Comparison of ENCODE assay signal across 23 cellular contexts in the genomic region with DNA sequence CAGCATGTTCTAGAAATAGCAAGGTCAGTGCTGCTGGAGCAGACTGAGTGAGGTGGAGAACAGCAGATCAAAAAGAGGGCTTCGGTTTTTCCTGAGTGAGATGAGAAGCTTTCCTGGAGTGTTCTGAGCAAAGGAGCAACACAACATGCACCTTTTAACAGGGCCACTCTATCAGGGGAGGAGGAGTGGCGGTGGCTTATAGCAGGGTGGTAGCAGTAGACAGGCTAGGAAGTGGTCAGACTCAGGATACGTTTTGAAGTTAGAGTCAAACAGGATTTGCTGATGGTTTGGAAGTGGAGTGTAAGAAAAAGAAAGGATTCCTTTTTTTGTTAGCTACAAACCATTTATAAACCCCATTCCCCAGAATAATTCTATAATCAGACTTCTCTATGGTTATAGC. TPM values are rescaled to one million over a fixed set of nuclear protein-coding genes. Genes with fewer than 3 reads are reported as not detected.
DNase-seq lines count a peak whose midpoint lies in the region; ATAC-seq and TF ChIP-seq lines count a peak whose summit lies in the region.
"Had no signal": no experiment of that assay in that cellular context is flagged by ENCODE, and none has a peak within 500 bp of the region (broad histone marks: within the 10 kb centered on the region; RNA-seq: fewer than 3 reads in every experiment).

No MANE protein-coding gene starts in this region.

- peaks cover 10% of the 10 kb centered on the region for H3K4me1 Mint-ChIP-seq in activated CD4-positive, alpha-beta T cell treated with anti-CD3 and anti-CD28 coated beads, Interleukin-2, amount 10 ng/mL, durations not matched to agents 24 days and 14 days
- peaks cover 14% of the 10 kb centered on the region for H3K4me1 Mint-ChIP-seq in activated naive CD4-positive, alpha-beta T cell treated with anti-CD3 and anti-CD28 coated beads, Interleukin-2, amount 10 ng/mL, durations not matched to agents 7 days and 5 days
- peaks cover 7% of the 10 kb centered on the region for H3K4me1 Mint-ChIP-seq in activated T-helper 17 cell treated with anti-CD3 and anti-CD28 coated beads, Interleukin-2, amount 50 U/mL, for 72 hours
- H3K4me1 Mint-ChIP-seq in stimulated activated memory B cell treated with anti-CD40 and anti-IgM and Interleukin-4, amounts not matched to agents 10 μg/mL and 1 μg/mL and 100 μg/mL, for 72 hours: no peaks in the 10 kb centered on the region
- H3K4me1 Mint-ChIP-seq in endothelial cell (ENCODE audit: unreplicated experiment): no peaks in the 10 kb centered on the region

- H3K27me3 Mint-ChIP-seq in activated CD4-positive, alpha-beta T cell treated with anti-CD3 and anti-CD28 coated beads, Interleukin-2, amount 10 ng/mL, durations not matched to agents 24 days and 14 days: no peaks in the 10 kb centered on the region
- no peaks in the 10 kb centered on the region for H3K27me3 Mint-ChIP-seq in activated naive CD4-positive, alpha-beta T cell treated with anti-CD3 and anti-CD28 coated beads, Interleukin-2, amount 10 ng/mL, durations not matched to agents 7 days and 5 days
- H3K27me3 Mint-ChIP-seq in activated T-helper 17 cell treated with anti-CD3 and anti-CD28 coated beads, Interleukin-2, amount 50 U/mL, for 72 hours: no peaks in the 10 kb centered on the region
- H3K27me3 Mint-ChIP-seq in stimulated activated memory B cell treated with anti-CD40 and anti-IgM and Interleukin-4, amounts not matched to agents 10 μg/mL and 1 μg/mL and 100 μg/mL, for 72 hours: no peaks in the 10 kb centered on the region
- H3K27me3 Mint-ChIP-seq in endothelial cell (ENCODE audit: unreplicated experiment): peaks cover 1% of the 10 kb centered on the region

- no peaks in the 10 kb centered on the region for H3K9me3 Mint-ChIP-seq in activated CD4-positive, alpha-beta T cell treated with anti-CD3 and anti-CD28 coated beads, Interleukin-2, amount 10 ng/mL, durations not matched to agents 24 days and 14 days
- H3K9me3 Mint-ChIP-seq in activated naive CD4-positive, alpha-beta T cell treated with anti-CD3 and anti-CD28 coated beads, Interleukin-2, amount 10 ng/mL, durations not matched to agents 7 days and 5 days: no peaks in the 10 kb centered on the region
- H3K9me3 Mint-ChIP-seq in activated naive CD4-positive, alpha-beta T cell treated with anti-CD3 and anti-CD28 coated beads, Interleukin-2, amount 50 U/mL, for 72 hours: no peaks in the 10 kb centered on the region
- no peaks in the 10 kb centered on the region for H3K9me3 Mint-ChIP-seq in activated T-helper 17 cell treated with anti-CD3 and anti-CD28 coated beads, Interleukin-2, amount 50 U/mL, for 72 hours
- H3K9me3 Mint-ChIP-seq in stimulated activated memory B cell treated with anti-CD40 and anti-IgM and Interleukin-4, amounts not matched to agents 10 μg/mL and 1 μg/mL and 100 μg/mL, for 72 hours: no peaks in the 10 kb centered on the region
- H3K9me3 Mint-ChIP-seq in endothelial cell (ENCODE audit: unreplicated experiment): no peaks in the 10 kb centered on the region

- CTCF ChIA-PET in activated naive CD4-positive, alpha-beta T cell treated with anti-CD3 and anti-CD28 coated beads, Interleukin-2, amount 10 ng/mL, durations not matched to agents 7 days and 5 days (lab: Charles Lee): interaction anchor here (0.8 to 6.0 kb wide), 2 partner anchors 64 to 165 kb away, joined by 5 to 46 read pairs; no protein-coding TSS in a partner anchor

- intact Hi-C loops in activated CD4-positive, alpha-beta T cell treated with anti-CD3 and anti-CD28 coated beads, Interleukin-2, amount 10 ng/mL, durations not matched to agents 24 days and 14 days (cut with micrococcal nuclease): no loop called here

- ATAC-seq in activated naive CD4-positive, alpha-beta T cell treated with anti-CD3 and anti-CD28 coated beads, Interleukin-2, amount 50 U/mL, for 72 hours: no peak
- no peak for ATAC-seq in activated T-helper 17 cell treated with anti-CD3 and anti-CD28 coated beads, Interleukin-2, amount 50 U/mL, for 72 hours (replicated peaks)
- no peak for ATAC-seq in stimulated activated memory B cell treated with anti-CD40 and anti-IgM and Interleukin-4, amounts not matched to agents 10 μg/mL and 1 μg/mL and 100 μg/mL, for 72 hours
- no peak for ATAC-seq in GM21447 (IDR thresholded peaks at IDR 0.05; ENCODE audit: unreplicated experiment)

- peak overlapping the region; percentile 42 for H3K27ac Mint-ChIP-seq in activated CD4-positive, alpha-beta T cell treated with anti-CD3 and anti-CD28 coated beads, Interleukin-2, amount 10 ng/mL, durations not matched to agents 24 days and 14 days
- peak overlapping the region; percentile 69 for H3K27ac Mint-ChIP-seq in activated naive CD4-positive, alpha-beta T cell treated with anti-CD3 and anti-CD28 coated beads, Interleukin-2, amount 10 ng/mL, durations not matched to agents 7 days and 5 days
- peak overlapping the region in 1 of 2 donors; percentile 85 for H3K27ac Mint-ChIP-seq in activated naive CD4-positive, alpha-beta T cell treated with anti-CD3 and anti-CD28 coated beads, Interleukin-2, amount 50 U/mL, for 72 hours
- H3K27ac Mint-ChIP-seq in activated T-helper 17 cell treated with anti-CD3 and anti-CD28 coated beads, Interleukin-2, amount 50 U/mL, for 72 hours: peak overlapping the region; percentile 71
- peak overlapping the region; percentile 9 for H3K27ac Mint-ChIP-seq in stimulated activated memory B cell treated with anti-CD40 and anti-IgM and Interleukin-4, amounts not matched to agents 10 μg/mL and 1 μg/mL and 100 μg/mL, for 72 hours
- no peak overlapping the region for H3K27ac Mint-ChIP-seq in endothelial cell (ENCODE audit: unreplicated experiment)

- peaks cover 43% of the 10 kb centered on the region for H3K36me3 Mint-ChIP-seq in activated CD4-positive, alpha-beta T cell treated with anti-CD3 and anti-CD28 coated beads, Interleukin-2, amount 10 ng/mL, durations not matched to agents 24 days and 14 days (ENCODE audit: low read depth)
- peaks cover 37% of the 10 kb centered on the region for H3K36me3 Mint-ChIP-seq in activated naive CD4-positive, alpha-beta T cell treated with anti-CD3 and anti-CD28 coated beads, Interleukin-2, amount 10 ng/mL, durations not matched to agents 7 days and 5 days
- peaks cover 6 to 10% of the 10 kb centered on the region in 2 donors for H3K36me3 Mint-ChIP-seq in activated naive CD4-positive, alpha-beta T cell treated with anti-CD3 and anti-CD28 coated beads, Interleukin-2, amount 50 U/mL, for 72 hours
- peaks cover 96% of the 10 kb centered on the region for H3K36me3 Mint-ChIP-seq in activated T-helper 17 cell treated with anti-CD3 and anti-CD28 coated beads, Interleukin-2, amount 50 U/mL, for 72 hours (ENCODE audit: low read depth)
- peaks cover 47% of the 10 kb centered on the region for H3K36me3 Mint-ChIP-seq in stimulated activated memory B cell treated with anti-CD40 and anti-IgM and Interleukin-4, amounts not matched to agents 10 μg/mL and 1 μg/mL and 100 μg/mL, for 72 hours
- H3K36me3 Mint-ChIP-seq in endothelial cell (ENCODE audit: low read depth, unreplicated experiment): peaks cover 12% of the 10 kb centered on the region

- no peak for TF ChIP-seq CTCF in endothelial cell (IDR thresholded peaks at IDR 0.05; ENCODE audit: unreplicated experiment)

- H3K4me3 Mint-ChIP-seq in activated CD4-positive, alpha-beta T cell treated with anti-CD3 and anti-CD28 coated beads, Interleukin-2, amount 10 ng/mL, durations not matched to agents 24 days and 14 days: no peak overlapping the region
- H3K4me3 Mint-ChIP-seq in activated naive CD4-positive, alpha-beta T cell treated with anti-CD3 and anti-CD28 coated beads, Interleukin-2, amount 10 ng/mL, durations not matched to agents 7 days and 5 days: no peak overlapping the region
- H3K4me3 Mint-ChIP-seq in activated T-helper 17 cell treated with anti-CD3 and anti-CD28 coated beads, Interleukin-2, amount 50 U/mL, for 72 hours: no peak overlapping the region
- H3K4me3 Mint-ChIP-seq in stimulated activated memory B cell treated with anti-CD40 and anti-IgM and Interleukin-4, amounts not matched to agents 10 μg/mL and 1 μg/mL and 100 μg/mL, for 72 hours: no peak overlapping the region
- no peak overlapping the region for H3K4me3 Mint-ChIP-seq in endothelial cell (ENCODE audit: unreplicated experiment)

- no peak for DNase-seq in activated CD4-positive, alpha-beta T cell treated with anti-CD3 and anti-CD28 coated beads, Interleukin-2, amount 10 ng/mL, durations not matched to agents 24 days and 14 days
- no peak for DNase-seq in activated CD4-positive, alpha-beta T cell treated with anti-CD3 and anti-CD28 coated beads for 1 hour
- DNase-seq in activated naive CD4-positive, alpha-beta T cell treated with anti-CD3 and anti-CD28 coated beads, Interleukin-2, amount 10 ng/mL, durations not matched to agents 7 days and 5 days: no peak
- no peak for DNase-seq in activated naive CD4-positive, alpha-beta T cell treated with anti-CD3 and anti-CD28 coated beads, Interleukin-2, amount 50 U/mL, for 72 hours (ENCODE audit: low spot score in 2 of 2)
- no peak for DNase-seq in endothelial cell (ENCODE audit: low spot score)
- DNase-seq: 8988T, ACHN, BE2C, DMS153, GOT3, HCEC 1CT, NCI-H1092, NCI-H1417 treated with DMSO at 0.1 percent for 48 hours, NCI-H1694 treated with DMSO at 0.1 percent for 48 hours, NCI-H2081, NCI-H2227 treated with DMSO at 0.1 percent for 48 hours, NCI-H526 treated with DMSO at 0.1 percent for 48 hours, PC-9, Right ventricle myocardium superior had no signal

RNA-seq across cellular contexts. Expression of a gene that starts 12.5 kb away (rescaled TPM):
- 36.3 and 37.1 TPM in 2 replicates for total RNA-seq in activated CD4-positive, alpha-beta T cell treated with anti-CD3 and anti-CD28 coated beads, Interleukin-2, amount 10 ng/mL, durations not matched to agents 24 days and 14 days
- total RNA-seq in activated naive CD4-positive, alpha-beta T cell treated with anti-CD3 and anti-CD28 coated beads, Interleukin-2, amount 50 U/mL, for 72 hours: 10 to 100 TPM; 35.2 to 71.6 TPM
- total RNA-seq in activated T-helper 17 cell treated with anti-CD3 and anti-CD28 coated beads, Interleukin-2, amount 50 U/mL, for 72 hours: 10 to 100 TPM; 38.8 to 40.9 TPM
- total RNA-seq in endothelial cell (ENCODE audit: unreplicated experiment): 21.3 TPM

RNA-seq across cellular contexts. Expression of a gene that starts 21.7 kb away (rescaled TPM):
- total RNA-seq in activated CD4-positive, alpha-beta T cell treated with anti-CD3 and anti-CD28 coated beads, Interleukin-2, amount 10 ng/mL, durations not matched to agents 24 days and 14 days: 844 and 861 TPM in 2 replicates
- 100 to 1,000 TPM; 687 to 793 TPM for total RNA-seq in activated naive CD4-positive, alpha-beta T cell treated with anti-CD3 and anti-CD28 coated beads, Interleukin-2, amount 50 U/mL, for 72 hours
- 100 to 1,000 TPM; 485 to 742 TPM for total RNA-seq in activated T-helper 17 cell treated with anti-CD3 and anti-CD28 coated beads, Interleukin-2, amount 50 U/mL, for 72 hours
- total RNA-seq in endothelial cell (ENCODE audit: unreplicated experiment): 771 TPM

RNA-seq across cellular contexts. Expression of a gene that starts 22.4 kb away (rescaled TPM):
- 42.9 and 48.3 TPM in 2 replicates for total RNA-seq in activated CD4-positive, alpha-beta T cell treated with anti-CD3 and anti-CD28 coated beads, Interleukin-2, amount 10 ng/mL, durations not matched to agents 24 days and 14 days
- 100 to 1,000 TPM in 1 of 2 donors, 10 to 100 TPM in 1; 49.5 to 142 TPM for total RNA-seq in activated naive CD4-positive, alpha-beta T cell treated with anti-CD3 and anti-CD28 coated beads, Interleukin-2, amount 50 U/mL, for 72 hours
- 10 to 100 TPM; 45.3 to 63.4 TPM for total RNA-seq in activated T-helper 17 cell treated with anti-CD3 and anti-CD28 coated beads, Interleukin-2, amount 50 U/mL, for 72 hours
- total RNA-seq in endothelial cell (ENCODE audit: unreplicated experiment): 47.8 TPM

RNA-seq across cellular contexts. Expression of a gene that starts 35.5 kb away (rescaled TPM):
- 0.28 TPM in 1 of 2 replicates, not detected in the other for total RNA-seq in activated CD4-positive, alpha-beta T cell treated with anti-CD3 and anti-CD28 coated beads, Interleukin-2, amount 10 ng/mL, durations not matched to agents 24 days and 14 days
- total RNA-seq in activated naive CD4-positive, alpha-beta T cell treated with anti-CD3 and anti-CD28 coated beads, Interleukin-2, amount 50 U/mL, for 72 hours: under 1 TPM in 1 of 2 donors, not detected in 1; 0.64 TPM
- not detected for total RNA-seq in activated T-helper 17 cell treated with anti-CD3 and anti-CD28 coated beads, Interleukin-2, amount 50 U/mL, for 72 hours
- total RNA-seq in endothelial cell (ENCODE audit: unreplicated experiment): 1.6 TPM
- total RNA-seq: SJSA1 had no signal
